In genomic region chr16:53848277-53848942, GRCh38 we compare ENCODE assay signal across 26 cellular contexts.
DNase-seq lines count a peak whose midpoint lies in the region; ATAC-seq and TF ChIP-seq lines count a peak whose summit lies in the region.
"Had no signal": no experiment of that assay in that cellular context is flagged by ENCODE, and none has a peak within 500 bp of the region (broad histone marks: within the 10 kb centered on the region; RNA-seq: fewer than 3 reads in every experiment).

No MANE protein-coding gene starts in this region.

- H3K18ac ChIP-seq in IMR-90 (ENCODE audit: low read depth, low read length), result no peak overlapping the region

- H2BK20ac ChIP-seq in IMR-90 (ENCODE audit: low read depth, low read length), result no peak overlapping the region

- H2BK15ac ChIP-seq in IMR-90 (ENCODE audit: low read depth, low read length), result no peak overlapping the region

- peaks cover 3 to 4% of the 10 kb centered on the region in 2 experiments; a peak in 3 of 4 replicates for H3K79me1 ChIP-seq in IMR-90 (ENCODE audit: low read depth in 1 of 2, low read length in 2 of 2)

- DNase-seq in DND-41, result no peak
- DNase-seq in IMR-90, result no peak
- DNase-seq in nephron progenitor cell, result peak; percentile 7
- DNase-seq in esophagus squamous epithelium (lab: John Stamatoyannopoulos, UW), result no peak
- no peak for DNase-seq in immature natural killer cell
- no peak for DNase-seq in DMS53 treated with DMSO at 0.1 percent for 48 hours (lab: John Stamatoyannopoulos, UW; ENCODE audit: unreplicated experiment)
- DNase-seq: activated CD4-positive, alpha-beta T cell treated with anti-CD3 and anti-CD28 coated beads, Interleukin-2, amount 10 ng/mL, durations not matched to agents 24 days and 14 days; activated CD8-positive, alpha-beta memory T cell treated with anti-CD3 and anti-CD28 coated beads, Interleukin-2, amount 10 ng/mL, durations not matched to agents 7 days and 5 days; AML-193; effector CD4-positive, alpha-beta T cell; foreskin melanocyte; mesendoderm; MM.1S; naive thymus-derived CD4-positive, alpha-beta T cell; NCI-H187; NCI-H2227 treated with DMSO at 0.1 percent for 48 hours; NK-92 treated with Interleukin-12 subunit alpha and Interleukin-12 subunit beta, amount 100 ng/mL, for 24 hours; pancreas; right cardiac atrium; SIG-M5; stimulated activated naive CD8-positive, alpha-beta T cell treated with anti-CD3 and anti-CD28 coated beads, Interleukin-15, amount 100 ng/mL, for 72 hours had no signal

- no peak overlapping the region for H3K4me3 Mint-ChIP-seq in brain
- peak overlapping the region; percentile 12 for H3K4me3 Mint-ChIP-seq in nephron progenitor cell
- H3K4me3 Mint-ChIP-seq in immature natural killer cell, result no peak overlapping the region
- H3K4me3 Mint-ChIP-seq: activated CD4-positive, alpha-beta T cell treated with anti-CD3 and anti-CD28 coated beads, Interleukin-2, amount 10 ng/mL, durations not matched to agents 24 days and 14 days; activated CD8-positive, alpha-beta memory T cell treated with anti-CD3 and anti-CD28 coated beads, Interleukin-2, amount 10 ng/mL, durations not matched to agents 7 days and 5 days; activated naive CD8-positive, alpha-beta T cell; activated T-helper 1 cell treated with anti-CD3 and anti-CD28 coated beads, Interleukin-12 subunit alpha, Interleukin-12 subunit beta, Interleukin-2, Interleukin-4 antibody, amounts not matched to agents 30 ng/mL and 10 ng/mL and 1 ng/mL, durations not matched to agents 14 hours and 24 hours and 36 hours; naive thymus-derived CD4-positive, alpha-beta T cell; stimulated activated naive CD8-positive, alpha-beta T cell treated with anti-CD3 and anti-CD28 coated beads, Interleukin-15, amount 100 ng/mL, for 72 hours had no signal

- H3K56ac ChIP-seq in IMR-90 (ENCODE audit: extremely low read depth, insufficient read depth, low read length), result no peak overlapping the region

- intact Hi-C loops in IMR-90 (cut with micrococcal nuclease), result no loop called here
- intact Hi-C loops in esophagus squamous epithelium (cut with DNase I), result no loop called here

- no peak overlapping the region for H3K14ac ChIP-seq in IMR-90 (replicated peaks; ENCODE audit: low read depth, low read length)

- no peak overlapping the region for H4K8ac ChIP-seq in IMR-90 (ENCODE audit: low read depth in 2 of 2, low read length in 2 of 2)

- no peak for TF ChIP-seq RAD21 in IMR-90 (IDR thresholded peaks at IDR 0.05; ENCODE audit: low read length)

- no peak overlapping the region for H3K4ac ChIP-seq in IMR-90 (ENCODE audit: low read depth, low read length)

- no peak overlapping the region for H3K4me3 ChIP-seq in DND-41 (ENCODE audit: low read depth in 1 of 2, low read length in 2 of 2)
- H3K4me3 ChIP-seq in IMR-90 (ENCODE audit: insufficient read depth, low read depth, low read length), result no peak overlapping the region
- H3K4me3 ChIP-seq in esophagus squamous epithelium, result no peak overlapping the region
- H3K4me3 ChIP-seq: pancreas, tibial nerve had no signal

- TF ChIP-seq CTCF in DND-41 (IDR thresholded peaks at IDR 0.05; ENCODE audit: borderline replicate concordance, extremely low read depth, low read length, poor library complexity, severe bottlenecking) (no peak), IMR-90 (conservative IDR thresholded peaks at IDR 0.05; ENCODE audit: low read depth, low read length) (no peak), brain (conservative IDR thresholded peaks at IDR 0.05) (no peak), nephron progenitor cell (IDR thresholded peaks at IDR 0.05) (no peak), esophagus squamous epithelium (IDR thresholded peaks at IDR 0.05) (no peak)

- H4K5ac ChIP-seq in IMR-90 (ENCODE audit: low read depth, low read length), result no peak overlapping the region

- no peaks in the 10 kb centered on the region for H3K27me3 ChIP-seq in DND-41 (ENCODE audit: insufficient read depth, low read length, poor library complexity)
- no peaks in the 10 kb centered on the region for H3K27me3 ChIP-seq in IMR-90 (ENCODE audit: control insufficient read depth, insufficient read depth, low read length)
- H3K27me3 ChIP-seq in esophagus squamous epithelium, result no peaks in the 10 kb centered on the region
- H3K27me3 ChIP-seq: pancreas, tibial nerve had no signal

- H3K23ac ChIP-seq in IMR-90 (ENCODE audit: low read depth, low read length), result peak overlapping the region; percentile 33; the same call in 1 of the 2 replicates

- no peak for ATAC-seq in DND-41 (ENCODE audit: insufficient read depth, low read depth)
- ATAC-seq in IMR-90 (ENCODE audit: low read depth), result no peak
- ATAC-seq: activated CD8-positive, alpha-beta memory T cell treated with anti-CD3 and anti-CD28 coated beads, Interleukin-2, amount 10 ng/mL, durations not matched to agents 7 days and 5 days; naive thymus-derived CD4-positive, alpha-beta T cell; Panc1; pancreas; right cardiac atrium; stimulated activated naive CD8-positive, alpha-beta T cell treated with anti-CD3 and anti-CD28 coated beads, Interleukin-15, amount 100 ng/mL, for 72 hours had no signal

- H2BK120ac ChIP-seq in IMR-90 (ENCODE audit: low read depth, low read length), result no peak overlapping the region

- H3K36me3 Mint-ChIP-seq in brain, result peaks cover 39% of the 10 kb centered on the region
- H3K36me3 Mint-ChIP-seq in nephron progenitor cell (ENCODE audit: low read depth), result peaks cover 12% of the 10 kb centered on the region
- H3K36me3 Mint-ChIP-seq in immature natural killer cell, result peaks cover 19 to 26% (median 26%) of the 10 kb centered on the region in 3 donors

- in situ Hi-C loops in IMR-90 (cut with MboI; ENCODE audit: low sequenced_read_pairs), result no loop called here

- H3K27ac ChIP-seq in DND-41 (ENCODE audit: low read length) (peak overlapping the region; percentile 72), IMR-90 (ENCODE audit: insufficient read depth, low read length) (no peak overlapping the region), esophagus squamous epithelium (no peak overlapping the region)
- H3K27ac ChIP-seq: pancreas, tibial nerve had no signal

- H2BK5ac ChIP-seq in IMR-90 (ENCODE audit: low read depth, low read length, poor library complexity, severe bottlenecking), result no peak overlapping the region

- CTCF ChIA-PET in IMR-90 (lab: Yijun Ruan, JAX), result interaction anchor here (0.6 kb wide), 1 partner anchor 657 kb away, joined by 3 read pairs; no protein-coding TSS in a partner anchor

- H4K91ac ChIP-seq in IMR-90 (ENCODE audit: insufficient read depth, low read depth, low read length), result no peak overlapping the region

- H3K9me1 ChIP-seq in IMR-90 (ENCODE audit: insufficient read depth, low read length), result no peaks in the 10 kb centered on the region

- BruUV-seq in IMR-90 (replicated peaks; lab: Mats Ljungman, UMichigan), result no TSS peak

- H3K27me3 Mint-ChIP-seq in brain, result no peaks in the 10 kb centered on the region
- peaks cover 2% of the 10 kb centered on the region for H3K27me3 Mint-ChIP-seq in nephron progenitor cell (ENCODE audit: low read depth, poor library complexity)
- H3K27me3 Mint-ChIP-seq in immature natural killer cell (ENCODE audit: low read depth in 3 of 3), result peaks cover 0 to 2% (median 0%) of the 10 kb centered on the region in 3 donors
- H3K27me3 Mint-ChIP-seq: activated CD4-positive, alpha-beta T cell treated with anti-CD3 and anti-CD28 coated beads, Interleukin-2, amount 10 ng/mL, durations not matched to agents 24 days and 14 days; activated CD8-positive, alpha-beta memory T cell treated with anti-CD3 and anti-CD28 coated beads, Interleukin-2, amount 10 ng/mL, durations not matched to agents 7 days and 5 days; activated naive CD8-positive, alpha-beta T cell; naive thymus-derived CD4-positive, alpha-beta T cell; stimulated activated naive CD8-positive, alpha-beta T cell treated with anti-CD3 and anti-CD28 coated beads, Interleukin-15, amount 100 ng/mL, for 72 hours had no signal

- dilution Hi-C loops in IMR-90 (cut with HindIII; ENCODE audit: low sequenced_read_pairs, unreplicated experiment), result no loop called here

- H3K4me1 ChIP-seq in DND-41 (ENCODE audit: insufficient read depth, low read length), result peaks cover 79% of the 10 kb centered on the region
- H3K4me1 ChIP-seq in IMR-90 (ENCODE audit: control insufficient read depth, insufficient read depth, low read length), result no peaks in the 10 kb centered on the region
- peaks cover 0 to 12% (median 0%) of the 10 kb centered on the region in 3 donors for H3K4me1 ChIP-seq in esophagus squamous epithelium
- H3K4me1 ChIP-seq: pancreas had no signal

- WGBS in IMR-90 (ENCODE audit: extremely low coverage in 2 of 2, insufficient read length in 1 of 2), 2 experiments, result 83% methylated on average over 2 of the region's 3 CpGs; no CpG with 5 or more reads in 1 of the 2 experiments
- 46 to 58% methylated on average over 3 of the region's 3 CpGs for WGBS in esophagus squamous epithelium, 2 donors

- POLR2A ChIA-PET in IMR-90 (lab: Charles Lee; ENCODE audit: unreplicated experiment), result no interaction called here

- peaks cover 28% of the 10 kb centered on the region for H3K4me1 Mint-ChIP-seq in brain
- H3K4me1 Mint-ChIP-seq in nephron progenitor cell, result peaks cover 31% of the 10 kb centered on the region
- H3K4me1 Mint-ChIP-seq in immature natural killer cell, result peaks cover 0 to 6% of the 10 kb centered on the region in 2 donors
- H3K4me1 Mint-ChIP-seq: activated CD8-positive, alpha-beta memory T cell treated with anti-CD3 and anti-CD28 coated beads, Interleukin-2, amount 10 ng/mL, durations not matched to agents 7 days and 5 days had no signal

- H4K20me1 ChIP-seq in DND-41 (ENCODE audit: insufficient read depth, low read length) (no peaks in the 10 kb centered on the region), IMR-90 (ENCODE audit: insufficient read depth, low read length) (no peaks in the 10 kb centered on the region)

- no peak overlapping the region for H2AK5ac ChIP-seq in IMR-90 (ENCODE audit: low read depth, low read length)

- no peak overlapping the region for H3K9ac ChIP-seq in DND-41 (ENCODE audit: low read depth, low read length)
- H3K9ac ChIP-seq in IMR-90 (ENCODE audit: low read depth, low read length), result no peak overlapping the region

- TF ChIP-seq POLR2A in IMR-90 (IDR thresholded peaks at IDR 0.05; ENCODE audit: low read depth, low read length) (no peak), esophagus squamous epithelium (IDR thresholded peaks at IDR 0.05) (no peak)

- peak overlapping the region in 3 of 5 experiments; percentile 3 to 57 (median 43) for H3K27ac Mint-ChIP-seq in brain
- peak overlapping the region; percentile 77 for H3K27ac Mint-ChIP-seq in nephron progenitor cell
- H3K27ac Mint-ChIP-seq in immature natural killer cell, result peak overlapping the region in 1 of 6 donors; percentile 46
- H3K27ac Mint-ChIP-seq: activated CD4-positive, alpha-beta T cell treated with anti-CD3 and anti-CD28 coated beads, Interleukin-2, amount 10 ng/mL, durations not matched to agents 24 days and 14 days; activated CD8-positive, alpha-beta memory T cell treated with anti-CD3 and anti-CD28 coated beads, Interleukin-2, amount 10 ng/mL, durations not matched to agents 7 days and 5 days; activated naive CD8-positive, alpha-beta T cell; activated T-helper 1 cell treated with anti-CD3 and anti-CD28 coated beads, Interleukin-12 subunit alpha, Interleukin-12 subunit beta, Interleukin-2, Interleukin-4 antibody, amounts not matched to agents 30 ng/mL and 10 ng/mL and 1 ng/mL, durations not matched to agents 14 hours and 24 hours and 36 hours; stimulated activated naive CD8-positive, alpha-beta T cell treated with anti-CD3 and anti-CD28 coated beads, Interleukin-15, amount 100 ng/mL, for 72 hours had no signal

- H3K9me3 Mint-ChIP-seq in brain (peaks cover 0 to 5% (median 2%) of the 10 kb centered on the region in 5 experiments), nephron progenitor cell (peaks cover 6% of the 10 kb centered on the region), immature natural killer cell (no peaks in the 10 kb centered on the region)
- H3K9me3 Mint-ChIP-seq: activated T-helper 1 cell treated with anti-CD3 and anti-CD28 coated beads, Interleukin-12 subunit alpha, Interleukin-12 subunit beta, Interleukin-2, Interleukin-4 antibody, amounts not matched to agents 30 ng/mL and 10 ng/mL and 1 ng/mL, durations not matched to agents 14 hours and 24 hours and 36 hours; stimulated activated naive CD8-positive, alpha-beta T cell treated with anti-CD3 and anti-CD28 coated beads, Interleukin-15, amount 100 ng/mL, for 72 hours had no signal

- H2AFZ ChIP-seq in DND-41 (ENCODE audit: low read depth, low read length) (no peak overlapping the region), IMR-90 (replicated peaks; ENCODE audit: low read length, poor library complexity) (no peak overlapping the region)

- H3K79me2 ChIP-seq in DND-41 (ENCODE audit: insufficient read depth, low read length), result peaks cover 5% of the 10 kb centered on the region

- no peak overlapping the region for H2AK9ac ChIP-seq in IMR-90 (replicated peaks; ENCODE audit: low read depth, low read length, poor library complexity)

- no peaks in the 10 kb centered on the region for H3K9me3 ChIP-seq in DND-41 (ENCODE audit: insufficient read depth, low read length, severe bottlenecking)
- H3K9me3 ChIP-seq in IMR-90 (ENCODE audit: control insufficient read depth, insufficient read depth, low read length), result no peaks in the 10 kb centered on the region
- no peaks in the 10 kb centered on the region for H3K9me3 ChIP-seq in esophagus squamous epithelium
- H3K9me3 ChIP-seq: pancreas, tibial nerve had no signal

- H3K36me3 ChIP-seq in DND-41 (ENCODE audit: insufficient read depth, low read length), result 0 out of 2 replicates have a peak, but pooled peaks cover 4% of the 10 kb centered on the region
- H3K36me3 ChIP-seq in IMR-90 (ENCODE audit: control insufficient read depth, insufficient read depth, low read length), result no peaks in the 10 kb centered on the region; the same call in 1 of the 2 replicates
- peaks cover 0 to 15% (median 4%) of the 10 kb centered on the region in 3 donors for H3K36me3 ChIP-seq in esophagus squamous epithelium
- H3K36me3 ChIP-seq: pancreas had no signal

- H3K4me2 ChIP-seq in DND-41 (ENCODE audit: insufficient read depth, low read length) (no peak overlapping the region), IMR-90 (ENCODE audit: low read depth, low read length) (no peak overlapping the region)
